Comparison of ENCODE assay signal across 8 cellular contexts in the genomic region with DNA sequence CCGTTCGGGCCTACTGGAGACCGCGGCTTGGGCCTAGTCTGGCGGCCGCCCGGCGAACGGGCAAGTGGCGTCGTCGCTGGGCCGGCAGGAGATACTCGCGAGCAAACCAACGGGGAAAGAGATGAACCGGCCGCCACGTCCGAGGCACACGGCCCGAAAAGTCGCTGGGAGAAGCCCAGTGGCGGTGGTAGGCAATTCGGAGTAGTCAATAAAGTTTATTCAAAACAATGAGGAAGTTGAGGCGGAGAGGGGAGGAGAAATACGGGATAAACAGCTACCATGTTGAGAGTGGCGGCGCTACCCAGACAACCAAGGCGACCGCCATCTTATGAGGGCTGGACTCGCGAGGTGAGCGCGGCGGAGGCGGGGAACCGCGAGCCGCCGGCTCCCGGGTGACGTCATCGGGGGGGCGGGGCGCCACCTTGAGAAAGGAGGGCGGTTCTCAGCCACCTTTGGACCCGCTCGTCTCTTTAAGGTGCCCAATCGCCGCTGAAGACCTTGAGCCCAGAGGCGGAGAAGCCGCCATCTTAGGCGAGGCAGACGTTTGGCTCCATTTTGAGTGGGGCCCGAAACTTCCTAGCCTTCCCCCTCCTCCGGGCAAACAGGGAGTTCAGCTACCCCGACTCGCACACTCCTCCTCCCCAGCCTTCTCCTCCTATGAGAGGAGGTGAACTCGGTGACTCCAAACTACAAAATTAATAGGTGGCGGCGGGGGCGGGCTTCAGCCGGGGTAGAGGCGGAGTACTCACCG. TPM values are rescaled to one million over a fixed set of nuclear protein-coding genes. Genes with fewer than 3 reads are reported as not detected.
A peak's percentile ranks its signal among the peaks of the same experiment; 100 is the strongest.
DNase-seq lines count a peak whose midpoint lies in the region; ATAC-seq and TF ChIP-seq lines count a peak whose summit lies in the region.

A gene (minus strand): TSS at position 348 of the 751 bp plus-strand sequence. CDS start 1,745 bp downstream, outside the sequence.

- peak; percentile 79 for ATAC-seq in GM21526 (IDR thresholded peaks at IDR 0.05; ENCODE audit: low FRiP score, unreplicated experiment)

- peak within 1 kb of the TSS; percentile 72 for H3K18ac ChIP-seq in mesendoderm (ENCODE audit: low read length)

- peak within 1 kb of the TSS; percentile 91 for H3K56ac ChIP-seq in mesendoderm (ENCODE audit: low read length)

- H3K9me3 Mint-ChIP-seq in endodermal cell: peaks cover 54% of the 10 kb centered on the region

- H3K4me1 ChIP-seq in OCI-LY1 (ENCODE audit: insufficient read depth, low read length, severe bottlenecking) (peaks cover 17% of the 10 kb centered on the region), endodermal cell (ENCODE audit: control insufficient read depth, insufficient read depth, low read length) (no peaks in the 10 kb centered on the region), mesendoderm (ENCODE audit: control insufficient read depth, low read depth, low read length) (no peaks in the 10 kb centered on the region)

- peak within 1 kb of the TSS; percentile 86 for H3K4me3 Mint-ChIP-seq in endodermal cell

- H3K27me3 ChIP-seq in OCI-LY1 (ENCODE audit: insufficient read depth, low read length): no peaks in the 10 kb centered on the region
- H3K27me3 ChIP-seq in endodermal cell (ENCODE audit: control insufficient read depth, insufficient read depth, low read length, poor library complexity, severe bottlenecking): no peaks in the 10 kb centered on the region
- H3K27me3 ChIP-seq in mesendoderm (ENCODE audit: insufficient read depth, low read length, poor library complexity): no peaks in the 10 kb centered on the region

- H3K4me3 ChIP-seq in OCI-LY1 (ENCODE audit: low read depth, low read length, poor library complexity, severe bottlenecking) (peak within 1 kb of the TSS; percentile 97), endodermal cell (ENCODE audit: low read length) (peak within 1 kb of the TSS; percentile 93), mesendoderm (ENCODE audit: low read length) (peak within 1 kb of the TSS; percentile 71)

- peak within 1 kb of the TSS; percentile 46; the same call in 1 of the 2 replicates for H2AFZ ChIP-seq in OCI-LY1 (ENCODE audit: low read length)

- no peaks in the 10 kb centered on the region for H3F3A ChIP-seq in OCI-LY1 (ENCODE audit: insufficient read depth, low read length)

- no peak within 1 kb of the TSS for H2BK15ac ChIP-seq in mesendoderm (replicated peaks; ENCODE audit: low read depth)

- peaks cover 11% of the 10 kb centered on the region for H3K36me3 Mint-ChIP-seq in endodermal cell (ENCODE audit: low read depth)

- peaks cover 8% of the 10 kb centered on the region; the same call in 1 of the 2 replicates for H3K79me2 ChIP-seq in OCI-LY1 (ENCODE audit: insufficient read depth, low read length)
- no peaks in the 10 kb centered on the region for H3K79me2 ChIP-seq in mesendoderm (ENCODE audit: control insufficient read depth, insufficient read depth, low read length)

- DNase-seq in Caki2 (ENCODE audit: low read depth) (peak; percentile 99), HuH-7 (ENCODE audit: low spot score) (peak; percentile 63), endodermal cell (peak; percentile 96), mesendoderm (peak; percentile 98)
- DNase-seq in activated CD8-positive, alpha-beta memory T cell treated with anti-CD3 and anti-CD28 coated beads, Interleukin-2, amount 50 U/mL, for 4 hours: peak; percentile 94
- peak; percentile 89 for DNase-seq in stimulated activated CD8-positive, alpha-beta memory T cell treated with anti-CD3 and anti-CD28 coated beads, Interleukin-12 subunit alpha, Interleukin-12 subunit beta, amount 100 ng/mL, for 4 hours (ENCODE audit: low read depth)

- 0% methylated on average over 7 to 65 of the region's 66 CpGs for WGBS in endodermal cell (ENCODE audit: insufficient coverage in 1 of 2, insufficient read length in 1 of 2), 2 experiments
- WGBS in mesendoderm (ENCODE audit: extremely low coverage, insufficient coverage, low lambda C conversion rate): no CpG with 5 or more reads among the region's 66 CpGs

- peak within 1 kb of the TSS; percentile 28 for H4K8ac ChIP-seq in mesendoderm (ENCODE audit: low read depth, low read length)

- no peaks in the 10 kb centered on the region for H4K20me1 ChIP-seq in OCI-LY1 (ENCODE audit: insufficient read depth, low read length)

- no peak within 1 kb of the TSS for H2BK120ac ChIP-seq in mesendoderm (ENCODE audit: low read depth, low read length)

- no peaks in the 10 kb centered on the region for H3K9me3 ChIP-seq in OCI-LY1 (ENCODE audit: low read length)
- H3K9me3 ChIP-seq in endodermal cell (ENCODE audit: control insufficient read depth, low read length): no peaks in the 10 kb centered on the region

- peak within 1 kb of the TSS; percentile 96 for H3K27ac ChIP-seq in OCI-LY1 (ENCODE audit: low read depth, low read length, poor library complexity, severe bottlenecking)
- H3K27ac ChIP-seq in endodermal cell (ENCODE audit: low read depth, low read length): peak within 1 kb of the TSS; percentile 96
- peak within 1 kb of the TSS; percentile 96 for H3K27ac ChIP-seq in mesendoderm (ENCODE audit: low read depth, low read length)

- H3K36me3 ChIP-seq in OCI-LY1 (ENCODE audit: insufficient read depth, low read length) (peaks cover 11% of the 10 kb centered on the region), endodermal cell (ENCODE audit: control insufficient read depth, insufficient read depth, low read length) (peaks cover 10% of the 10 kb centered on the region), mesendoderm (ENCODE audit: control insufficient read depth, insufficient read depth, low read length) (no peaks in the 10 kb centered on the region)

- no peak within 1 kb of the TSS for H2AK5ac ChIP-seq in mesendoderm (ENCODE audit: low read length)

- no peaks in the 10 kb centered on the region for H3K79me1 ChIP-seq in mesendoderm (ENCODE audit: low read length)

- no peaks in the 10 kb centered on the region for H3K9me2 ChIP-seq in OCI-LY1 (ENCODE audit: low read depth, low read length)

- H3K4ac ChIP-seq in mesendoderm (ENCODE audit: low read depth, low read length): no peak within 1 kb of the TSS

- H3K4me2 ChIP-seq in OCI-LY1 (ENCODE audit: low read length): peak within 1 kb of the TSS; percentile 97
- H3K4me2 ChIP-seq in mesendoderm (ENCODE audit: low read length): peak within 1 kb of the TSS; percentile 64

- H4K5ac ChIP-seq in mesendoderm (ENCODE audit: low read length): no peak within 1 kb of the TSS

- H3K23ac ChIP-seq in mesendoderm (ENCODE audit: low read length): no peak within 1 kb of the TSS

- H3K9ac ChIP-seq in OCI-LY1 (ENCODE audit: low read length) (peak within 1 kb of the TSS; percentile 97), endodermal cell (ENCODE audit: extremely low read depth, low read length, poor library complexity, severe bottlenecking) (peak within 1 kb of the TSS; percentile 90), mesendoderm (ENCODE audit: low read length) (peak within 1 kb of the TSS; percentile 83)

- H3K27me3 Mint-ChIP-seq in endodermal cell (ENCODE audit: insufficient read depth): no peaks in the 10 kb centered on the region

- TF ChIP-seq CTCF in OCI-LY1 (IDR thresholded peaks at IDR 0.05; ENCODE audit: low read length) (no peak), endodermal cell (conservative IDR thresholded peaks at IDR 0.05) (peak; percentile 16)

- peaks cover 8% of the 10 kb centered on the region for H3K4me1 Mint-ChIP-seq in endodermal cell

- in situ Hi-C loops in Caki2 (cut with HindIII; ENCODE audit: low pct_unique_long_range_greater_than_20kb, low sequenced_read_pairs): no loop called here

- H2BK5ac ChIP-seq in mesendoderm (ENCODE audit: low read length): peak within 1 kb of the TSS; percentile 35

- peak within 1 kb of the TSS; percentile 99 for H3K27ac Mint-ChIP-seq in endodermal cell

RNA-seq across cellular contexts. Expression of the gene that starts here (rescaled TPM):
- total RNA-seq in Caki2 (2014; rRNA removed; shearing (Covaris generic); ENCODE audit: low replicate concordance): 2.3 and 4.6 TPM in 2 replicates
- 10 to 100 TPM; 30.6 to 36.4 TPM for total RNA-seq in endodermal cell
- 22.9 TPM for polyA plus RNA-seq in endodermal cell (2013, experiment 1 of 2)
- 21.7 TPM for polyA plus RNA-seq in endodermal cell (2013, experiment 2 of 2)
- 14.1 TPM for polyA plus RNA-seq in mesendoderm (2013, experiment 1 of 2)
- polyA plus RNA-seq in mesendoderm (2013, experiment 2 of 2): 14.3 TPM

Comparison
In these comparisons a context has a peak if more than half of its experiments do, and no peak if none do; other contexts are left out.
1. Peak in every context shown above with its lines: DNase-seq, ATAC-seq, H3K4me3 ChIP-seq and H3K27ac ChIP-seq.